ENCODE assay signal across 27 cellular contexts in genomic region chr2:8926356-8926755, GRCh38.
DNase-seq lines count a peak whose midpoint lies in the region; ATAC-seq, FAIRE-seq and TF ChIP-seq lines count a peak whose summit lies in the region.
"Had no signal": no experiment of that assay in that cellular context is flagged by ENCODE, and none has a peak within 500 bp of the region (broad histone marks: within the 10 kb centered on the region; RNA-seq: fewer than 3 reads in every experiment).

No MANE protein-coding gene starts in this region.

- peaks cover 9% of the 10 kb centered on the region for H3K4me1 ChIP-seq in mammary epithelial cell (ENCODE audit: insufficient read depth, low read length)
- peaks cover 9 to 14% of the 10 kb centered on the region in 2 donors for H3K4me1 ChIP-seq in neuronal stem cell (ENCODE audit: control insufficient read depth in 2 of 2, insufficient read depth in 1 of 2, low read depth in 1 of 2, low read length in 2 of 2)
- H3K4me1 ChIP-seq in upper lobe of left lung = peaks cover 0 to 19% (median 11%) of the 10 kb centered on the region in 4 donors
- H3K4me1 ChIP-seq in pancreas = no peaks in the 10 kb centered on the region
- H3K4me1 ChIP-seq: gastrocnemius medialis had no signal

- H4K8ac ChIP-seq in neuronal stem cell (ENCODE audit: low read depth, low read length) = no peak overlapping the region

- no peak overlapping the region for H2BK5ac ChIP-seq in neuronal stem cell (ENCODE audit: low read length)

- peak overlapping the region; percentile 36 for H3K27ac Mint-ChIP-seq in MCF 10A (ENCODE audit: low read depth, unreplicated experiment)
- H3K27ac Mint-ChIP-seq: activated B cell treated with CpG ODN at 0.5 μM for 24 hours; activated CD4-positive, alpha-beta memory T cell treated with anti-CD3 and anti-CD28 coated beads for 36 hours; natural killer cell; stimulated activated effector memory CD8-positive, alpha-beta T cell treated with anti-CD3 and anti-CD28 coated beads, Interleukin-12 subunit alpha, Interleukin-12 subunit beta, amount 100 ng/mL, for 72 hours had no signal

- dilution Hi-C loops in mammary epithelial cell (cut with HindIII; ENCODE audit: low sequenced_read_pairs) = no loop called here

- H3K27me3 ChIP-seq in mammary epithelial cell (ENCODE audit: insufficient read depth, low read length) (no peaks in the 10 kb centered on the region), neuronal stem cell (ENCODE audit: control insufficient read depth in 3 of 3, insufficient read depth in 3 of 3, low read depth in 1 of 3, low read length in 3 of 3) (no peaks in the 10 kb centered on the region), upper lobe of left lung (no peaks in the 10 kb centered on the region), pancreas (no peaks in the 10 kb centered on the region)
- H3K27me3 ChIP-seq: cardiac muscle cell, gastrocnemius medialis had no signal

- H3K27me3 Mint-ChIP-seq in MCF 10A (ENCODE audit: insufficient read depth, unreplicated experiment) = no peaks in the 10 kb centered on the region
- H3K27me3 Mint-ChIP-seq: activated B cell treated with CpG ODN at 0.5 μM for 24 hours; activated CD4-positive, alpha-beta memory T cell treated with anti-CD3 and anti-CD28 coated beads for 36 hours had no signal

- H2AFZ ChIP-seq in mammary epithelial cell (ENCODE audit: low read depth, low read length) (no peak overlapping the region), neuronal stem cell (ENCODE audit: low read length) (no peak overlapping the region)
- H2AFZ ChIP-seq: GM23248 had no signal

- H3K14ac ChIP-seq in neuronal stem cell (ENCODE audit: low read length) = no peak overlapping the region

- CTCF ChIA-PET in MCF 10A (lab: Yijun Ruan, JAX) = interaction anchor here (0.5 to 0.6 kb wide), 4 partner anchors 90 to 275 kb away, joined by 3 read pairs; no protein-coding TSS in a partner anchor
- CTCF ChIA-PET in mammary epithelial cell (lab: Charles Lee; ENCODE audit: low non-redundant PET) = no interaction called here

- ATAC-seq in upper lobe of left lung (ENCODE audit: low FRiP score in 2 of 2) = no peak
- ATAC-seq in pancreas = no peak
- ATAC-seq in GM21447 (IDR thresholded peaks at IDR 0.05; ENCODE audit: unreplicated experiment) = no peak
- ATAC-seq in activated CD4-positive, CD25-positive, alpha-beta regulatory T cell treated with anti-CD3 and anti-CD28 coated beads, Interleukin-2, amount 50 U/mL, for 24 hours = no peak
- ATAC-seq: gastrocnemius medialis; natural killer cell; stimulated activated effector memory CD8-positive, alpha-beta T cell treated with anti-CD3 and anti-CD28 coated beads, Interleukin-12 subunit alpha, Interleukin-12 subunit beta, amount 100 ng/mL, for 72 hours had no signal

- peaks cover 11% of the 10 kb centered on the region for H3K36me3 Mint-ChIP-seq in MCF 10A (ENCODE audit: insufficient read depth, unreplicated experiment)
- H3K36me3 Mint-ChIP-seq: activated CD4-positive, alpha-beta memory T cell treated with anti-CD3 and anti-CD28 coated beads for 36 hours; natural killer cell; stimulated activated effector memory CD8-positive, alpha-beta T cell treated with anti-CD3 and anti-CD28 coated beads, Interleukin-12 subunit alpha, Interleukin-12 subunit beta, amount 100 ng/mL, for 72 hours had no signal

- H3K23ac ChIP-seq in neuronal stem cell (ENCODE audit: low read depth, low read length, poor library complexity) = no peak overlapping the region

- H2BK15ac ChIP-seq in neuronal stem cell (ENCODE audit: low read length) = no peak overlapping the region

- POLR2A ChIA-PET in MCF 10A (lab: Yijun Ruan, JAX) = no interaction called here

- no peak overlapping the region for H2BK12ac ChIP-seq in neuronal stem cell (ENCODE audit: low read length)

- no peak for DNase-seq in MCF 10A (ENCODE audit: unreplicated experiment)
- DNase-seq in mammary epithelial cell = no peak
- DNase-seq in frontal cortex (ENCODE audit: low spot score in 2 of 2) = peak; percentile 16 to 18
- DNase-seq in neuronal stem cell (ENCODE audit: low spot score) = no peak
- DNase-seq in upper lobe of left lung = no peak
- no peak for DNase-seq in pancreas
- DNase-seq: activated B cell treated with CpG ODN at 0.5 μM for 24 hours; activated CD4-positive, alpha-beta memory T cell treated with anti-CD3 and anti-CD28 coated beads for 36 hours; AML-193; DND-41; gastrocnemius medialis; GM23248; mesendoderm; natural killer cell; NCI-H1092; NCI-H187 treated with DMSO at 0.1 percent for 48 hours; NCI-H226; NCI-H748 treated with DMSO at 0.1 percent for 48 hours; small intestine; stimulated activated CD4-positive, alpha-beta T cell treated with anti-CD3 and anti-CD28 coated beads, Interleukin-2, amount 100 ng/mL, for 24 hours; T1000 had no signal

- no peak for TF ChIP-seq POLR2A in upper lobe of left lung (IDR thresholded peaks at IDR 0.05)

- H3K79me2 ChIP-seq in mammary epithelial cell (ENCODE audit: insufficient read depth, low read length) = peaks cover 30% of the 10 kb centered on the region

- peak overlapping the region; percentile 5 for H4K91ac ChIP-seq in neuronal stem cell (ENCODE audit: low read depth, low read length, poor library complexity)

- peaks cover 5% of the 10 kb centered on the region for H3K4me1 Mint-ChIP-seq in MCF 10A (ENCODE audit: insufficient read depth, unreplicated experiment)
- H3K4me1 Mint-ChIP-seq: activated B cell treated with CpG ODN at 0.5 μM for 24 hours; stimulated activated effector memory CD8-positive, alpha-beta T cell treated with anti-CD3 and anti-CD28 coated beads, Interleukin-12 subunit alpha, Interleukin-12 subunit beta, amount 100 ng/mL, for 72 hours had no signal

- H3K4me2 ChIP-seq in mammary epithelial cell (ENCODE audit: insufficient read depth, low read depth, low read length) (no peak overlapping the region), neuronal stem cell (ENCODE audit: insufficient read depth, low read length, poor library complexity, severe bottlenecking) (no peak overlapping the region)

- H3K27ac ChIP-seq in mammary epithelial cell (ENCODE audit: insufficient read depth, low read depth, low read length) (no peak overlapping the region), neuronal stem cell (replicated peaks; ENCODE audit: low read length) (peak overlapping the region; percentile 7), upper lobe of left lung (peak overlapping the region in 3 of 4 donors; percentile 9 to 78 (median 54)), pancreas (no peak overlapping the region)
- H3K27ac ChIP-seq: 22Rv1, cardiac muscle cell, gastrocnemius medialis, GM23248 had no signal

- in situ Hi-C loops in mammary epithelial cell (cut with MboI; ENCODE audit: low sequenced_read_pairs in 2 of 2) = no loop called here

- H2BK120ac ChIP-seq in neuronal stem cell (ENCODE audit: low read depth, low read length) = no peak overlapping the region

- H3K36me3 ChIP-seq in mammary epithelial cell (ENCODE audit: insufficient read depth, low read length) = no peaks in the 10 kb centered on the region
- H3K36me3 ChIP-seq in neuronal stem cell (replicated peaks in 1 of 2; ENCODE audit: control insufficient read depth in 2 of 2, insufficient read depth in 2 of 2, low read length in 2 of 2) = no peaks in the 10 kb centered on the region
- no peaks in the 10 kb centered on the region for H3K36me3 ChIP-seq in upper lobe of left lung
- H3K36me3 ChIP-seq in pancreas = no peaks in the 10 kb centered on the region
- H3K36me3 ChIP-seq: cardiac muscle cell, gastrocnemius medialis had no signal

- no peak overlapping the region for H3K4me3 ChIP-seq in mammary epithelial cell (replicated peaks in 1 of 3; ENCODE audit: insufficient read depth in 1 of 3, low read depth in 2 of 3, low read length in 3 of 3)
- no peak overlapping the region for H3K4me3 ChIP-seq in neuronal stem cell (ENCODE audit: low read length in 2 of 2)
- H3K4me3 ChIP-seq in upper lobe of left lung = no peak overlapping the region
- no peak overlapping the region for H3K4me3 ChIP-seq in pancreas
- H3K4me3 ChIP-seq: cardiac muscle cell, gastrocnemius medialis, GM23248 had no signal

- peaks cover 2% of the 10 kb centered on the region for H3K79me1 ChIP-seq in neuronal stem cell (ENCODE audit: low read depth, low read length)

- no peak overlapping the region for H3K4ac ChIP-seq in neuronal stem cell (ENCODE audit: low read length)

- peak overlapping the region; percentile 44 for H2AK5ac ChIP-seq in neuronal stem cell (ENCODE audit: low read depth, low read length)

- 98% methylated on average over 8 of the region's 8 CpGs for WGBS in mammary epithelial cell (ENCODE audit: low coverage, missing lambda C conversion rate)
- WGBS in neuronal stem cell (ENCODE audit: extremely low coverage in 2 of 2, insufficient read length in 2 of 2, insufficient replicate concordance in 1 of 2), 2 donors = no CpG with 5 or more reads among the region's 8 CpGs
- 86 to 87% methylated on average over 8 of the region's 8 CpGs for WGBS in upper lobe of left lung, 2 donors
- 86 to 90% methylated on average over 8 of the region's 8 CpGs for WGBS in pancreas, 2 donors

- no peak overlapping the region for H3K9ac ChIP-seq in mammary epithelial cell (ENCODE audit: insufficient read depth, low read length)
- H3K9ac ChIP-seq in neuronal stem cell (ENCODE audit: low read depth, low read length, poor library complexity) = peak overlapping the region; percentile 27
- H3K9ac ChIP-seq: GM23248 had no signal

- FAIRE-seq in frontal cortex (lab: Jason Lieb, UNC) = no peak
- FAIRE-seq in pancreas (lab: Jason Lieb, UNC) = no peak
- FAIRE-seq: GM12891, small intestine had no signal

- intact Hi-C loops in MCF 10A (cut with micrococcal nuclease) = no loop called here
- intact Hi-C loops in mammary epithelial cell (cut with micrococcal nuclease) = no loop called here
- intact Hi-C loops in pancreas (cut with DNase I) = no loop called here

- no TSS peak for BruUV-seq in MCF 10A (replicated peaks; lab: Mats Ljungman, UMichigan)
- BruUV-seq in mammary epithelial cell (replicated peaks; lab: Mats Ljungman, UMichigan) = no TSS peak

- H4K20me1 ChIP-seq in mammary epithelial cell (ENCODE audit: insufficient read depth, low read length) = no peaks in the 10 kb centered on the region

- TF ChIP-seq CTCF in MCF 10A (IDR thresholded peaks at IDR 0.05; ENCODE audit: unreplicated experiment) (no peak), mammary epithelial cell (conservative IDR thresholded peaks at IDR 0.05 in 1 of 2, IDR thresholded peaks at IDR 0.05 in 1 of 2; ENCODE audit: extremely low read depth in 1 of 2, insufficient read depth in 1 of 2, low read depth in 1 of 2, low read length in 2 of 2) (no peak), upper lobe of left lung (IDR thresholded peaks at IDR 0.05) (no peak), pancreas (IDR thresholded peaks at IDR 0.05) (no peak)

- no peak overlapping the region for H3K4me3 Mint-ChIP-seq in MCF 10A (ENCODE audit: unreplicated experiment)
- H3K4me3 Mint-ChIP-seq: activated B cell treated with CpG ODN at 0.5 μM for 24 hours; activated CD4-positive, alpha-beta memory T cell treated with anti-CD3 and anti-CD28 coated beads for 36 hours; natural killer cell; stimulated activated effector memory CD8-positive, alpha-beta T cell treated with anti-CD3 and anti-CD28 coated beads, Interleukin-12 subunit alpha, Interleukin-12 subunit beta, amount 100 ng/mL, for 72 hours had no signal

- H3K9me3 ChIP-seq in mammary epithelial cell (replicated peaks; ENCODE audit: insufficient read depth, low read length) (no peaks in the 10 kb centered on the region), neuronal stem cell (replicated peaks in 1 of 2; ENCODE audit: control insufficient read depth in 2 of 2, insufficient read depth in 1 of 2, low read depth in 1 of 2, low read length in 2 of 2) (no peaks in the 10 kb centered on the region), upper lobe of left lung (no peaks in the 10 kb centered on the region), pancreas (no peaks in the 10 kb centered on the region)
- H3K9me3 ChIP-seq: gastrocnemius medialis had no signal

- no peak for TF ChIP-seq EP300 in upper lobe of left lung (IDR thresholded peaks at IDR 0.05)

- no peak overlapping the region for H3K18ac ChIP-seq in neuronal stem cell (ENCODE audit: low read length)

- H3K9me3 Mint-ChIP-seq in MCF 10A (ENCODE audit: unreplicated experiment) = no peaks in the 10 kb centered on the region
- H3K9me3 Mint-ChIP-seq: activated CD4-positive, alpha-beta memory T cell treated with anti-CD3 and anti-CD28 coated beads for 36 hours; natural killer cell; stimulated activated effector memory CD8-positive, alpha-beta T cell treated with anti-CD3 and anti-CD28 coated beads, Interleukin-12 subunit alpha, Interleukin-12 subunit beta, amount 100 ng/mL, for 72 hours had no signal

Comparison
In these comparisons a context has a peak if more than half of its experiments do, and no peak if none do; other contexts are left out.
1. DNase-seq: peak in frontal cortex (2 of 2); none in MCF 10A (single experiment), mammary epithelial cell (single experiment), neuronal stem cell (single experiment), upper lobe of left lung (0 of 2) and pancreas (0 of 6).
2. H3K27ac ChIP-seq: peak in neuronal stem cell (single experiment) and upper lobe of left lung (3 of 4); none in mammary epithelial cell (single experiment) and pancreas (0 of 4).